1 cellular context compared by ENCODE assay signal in the genomic region with DNA sequence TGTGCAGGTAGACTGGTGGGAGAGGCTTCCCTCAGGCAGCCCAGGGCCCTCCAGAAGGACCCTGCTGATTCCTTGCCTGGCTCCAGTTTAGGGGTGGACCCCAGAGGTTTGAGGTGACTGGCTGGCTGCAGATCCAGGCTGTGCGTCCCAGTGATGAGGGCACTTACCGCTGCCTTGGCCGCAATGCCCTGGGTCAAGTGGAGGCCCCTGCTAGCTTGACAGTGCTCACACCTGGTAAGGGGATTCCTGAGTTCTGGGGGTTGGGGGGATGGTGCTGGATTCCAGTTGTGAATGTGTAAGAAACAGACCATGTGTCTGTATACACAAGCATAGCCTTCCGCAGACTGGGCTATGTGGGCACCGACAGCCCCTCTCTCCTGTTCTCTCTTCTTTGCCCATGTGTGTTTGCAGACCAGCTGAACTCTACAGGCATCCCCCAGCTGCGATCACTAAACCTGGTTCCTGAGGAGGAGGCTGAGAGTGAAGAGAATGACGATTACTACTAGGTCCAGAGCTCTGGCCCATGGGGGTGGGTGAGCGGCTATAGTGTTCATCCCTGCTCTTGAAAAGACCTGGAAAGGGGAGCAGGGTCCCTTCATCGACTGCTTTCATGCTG.
TF ChIP-seq lines count a peak whose summit lies in the region.

No MANE protein-coding gene starts in this region.

TF ChIP-seq in HepG2, 621 proteins besides CTCF, POLR2A, EP300 and RAD21:
- no peak for TF ChIP-seq NR2C2 (CRISPR knock-in tag; IDR thresholded peaks at IDR 0.05; ENCODE audit: borderline replicate concordance)
- no peak for TF ChIP-seq ZNF616 (CRISPR knock-in tag; IDR thresholded peaks at IDR 0.05; ENCODE audit: low read depth)
- TF ChIP-seq ZNF264 (CRISPR knock-in tag; IDR thresholded peaks at IDR 0.05): no peak
- TF ChIP-seq KLF9 (CRISPR knock-in tag; IDR thresholded peaks at IDR 0.05; ENCODE audit: low read depth): no peak
- no peak for TF ChIP-seq NCOA5 (CRISPR knock-in tag; IDR thresholded peaks at IDR 0.05)
- no peak for TF ChIP-seq HNRNPK (IDR thresholded peaks at IDR 0.05; ENCODE audit: low read depth, low read length, poor library complexity, severe bottlenecking)
- no peak for TF ChIP-seq ZNF639 (CRISPR knock-in tag; conservative IDR thresholded peaks at IDR 0.05)
- no peak for TF ChIP-seq ZNF737 (CRISPR knock-in tag; IDR thresholded peaks at IDR 0.05; ENCODE audit: borderline replicate concordance)
- TF ChIP-seq AGO2 (optimal IDR thresholded peaks at IDR 0.05; ENCODE audit: low read depth, low read length): peak; percentile 57
- TF ChIP-seq ZNF296 (CRISPR knock-in tag; conservative IDR thresholded peaks at IDR 0.05): no peak
- TF ChIP-seq CREBL2 (CRISPR knock-in tag; IDR thresholded peaks at IDR 0.05; ENCODE audit: borderline replicate concordance): no peak
- TF ChIP-seq LCORL (IDR thresholded peaks at IDR 0.05): no peak
- peak; percentile 11; the same call in 1 of the 2 replicates for TF ChIP-seq LCORL (CRISPR knock-in tag; IDR thresholded peaks at IDR 0.05)
- TF ChIP-seq, protein P1, sequence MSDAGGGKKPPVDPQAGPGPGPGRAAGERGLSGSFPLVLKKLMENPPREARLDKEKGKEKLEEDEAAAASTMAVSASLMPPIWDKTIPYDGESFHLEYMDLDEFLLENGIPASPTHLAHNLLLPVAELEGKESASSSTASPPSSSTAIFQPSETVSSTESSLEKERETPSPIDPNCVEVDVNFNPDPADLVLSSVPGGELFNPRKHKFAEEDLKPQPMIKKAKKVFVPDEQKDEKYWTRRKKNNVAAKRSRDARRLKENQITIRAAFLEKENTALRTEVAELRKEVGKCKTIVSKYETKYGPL (CRISPR knock-in tag; IDR thresholded peaks at IDR 0.05): no peak
- 0 out of 2 replicates have a peak, but pooled peaks have one; percentile 28 for TF ChIP-seq TARDBP (CRISPR knock-in tag; IDR thresholded peaks at IDR 0.05)
- TF ChIP-seq ZNF343 (CRISPR knock-in tag; IDR thresholded peaks at IDR 0.05): 0 out of 2 replicates have a peak, but pooled peaks have one; percentile 19
- 0 out of 2 replicates have a peak, but pooled peaks have one; percentile 30 for TF ChIP-seq ZNF776 (CRISPR knock-in tag; IDR thresholded peaks at IDR 0.05)
- TF ChIP-seq, protein P2, sequence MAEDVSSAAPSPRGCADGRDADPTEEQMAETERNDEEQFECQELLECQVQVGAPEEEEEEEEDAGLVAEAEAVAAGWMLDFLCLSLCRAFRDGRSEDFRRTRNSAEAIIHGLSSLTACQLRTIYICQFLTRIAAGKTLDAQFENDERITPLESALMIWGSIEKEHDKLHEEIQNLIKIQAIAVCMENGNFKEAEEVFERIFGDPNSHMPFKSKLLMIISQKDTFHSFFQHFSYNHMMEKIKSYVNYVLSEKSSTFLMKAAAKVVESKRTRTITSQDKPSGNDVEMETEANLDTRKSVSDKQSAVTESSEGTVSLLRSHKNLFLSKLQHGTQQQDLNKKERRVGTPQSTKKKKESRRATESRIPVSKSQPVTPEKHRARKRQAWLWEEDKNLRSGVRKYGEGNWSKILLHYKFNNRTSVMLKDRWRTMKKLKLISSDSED (CRISPR knock-in tag; IDR thresholded peaks at IDR 0.05): 0 out of 2 replicates have a peak, but pooled peaks have one; percentile 8
- no peak for TF ChIP-seq ZNF496 (CRISPR knock-in tag; IDR thresholded peaks at IDR 0.05; ENCODE audit: insufficient replicate concordance)
- no peak for TF ChIP-seq ZNF557 (CRISPR knock-in tag; IDR thresholded peaks at IDR 0.05)
- TF ChIP-seq, protein P3, sequence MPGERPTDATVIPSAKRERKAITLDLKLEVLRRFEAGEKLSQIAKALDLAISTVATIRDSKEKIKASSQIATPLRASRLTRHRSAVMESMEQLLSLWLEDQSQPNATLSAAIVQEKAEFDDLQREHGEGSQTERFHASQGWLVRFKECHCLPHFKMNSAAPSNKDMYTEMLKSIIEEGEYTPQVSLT (CRISPR knock-in tag; IDR thresholded peaks at IDR 0.05; ENCODE audit: borderline replicate concordance, low read depth): no peak
- no peak for TF ChIP-seq CBX2 (IDR thresholded peaks at IDR 0.05; ENCODE audit: low read depth, low read length)
- no peak for TF ChIP-seq CBX2 (CRISPR knock-in tag; IDR thresholded peaks at IDR 0.05; ENCODE audit: low read depth)
- TF ChIP-seq ONECUT2 (CRISPR knock-in tag; IDR thresholded peaks at IDR 0.05): no peak
- TF ChIP-seq, protein P4, sequence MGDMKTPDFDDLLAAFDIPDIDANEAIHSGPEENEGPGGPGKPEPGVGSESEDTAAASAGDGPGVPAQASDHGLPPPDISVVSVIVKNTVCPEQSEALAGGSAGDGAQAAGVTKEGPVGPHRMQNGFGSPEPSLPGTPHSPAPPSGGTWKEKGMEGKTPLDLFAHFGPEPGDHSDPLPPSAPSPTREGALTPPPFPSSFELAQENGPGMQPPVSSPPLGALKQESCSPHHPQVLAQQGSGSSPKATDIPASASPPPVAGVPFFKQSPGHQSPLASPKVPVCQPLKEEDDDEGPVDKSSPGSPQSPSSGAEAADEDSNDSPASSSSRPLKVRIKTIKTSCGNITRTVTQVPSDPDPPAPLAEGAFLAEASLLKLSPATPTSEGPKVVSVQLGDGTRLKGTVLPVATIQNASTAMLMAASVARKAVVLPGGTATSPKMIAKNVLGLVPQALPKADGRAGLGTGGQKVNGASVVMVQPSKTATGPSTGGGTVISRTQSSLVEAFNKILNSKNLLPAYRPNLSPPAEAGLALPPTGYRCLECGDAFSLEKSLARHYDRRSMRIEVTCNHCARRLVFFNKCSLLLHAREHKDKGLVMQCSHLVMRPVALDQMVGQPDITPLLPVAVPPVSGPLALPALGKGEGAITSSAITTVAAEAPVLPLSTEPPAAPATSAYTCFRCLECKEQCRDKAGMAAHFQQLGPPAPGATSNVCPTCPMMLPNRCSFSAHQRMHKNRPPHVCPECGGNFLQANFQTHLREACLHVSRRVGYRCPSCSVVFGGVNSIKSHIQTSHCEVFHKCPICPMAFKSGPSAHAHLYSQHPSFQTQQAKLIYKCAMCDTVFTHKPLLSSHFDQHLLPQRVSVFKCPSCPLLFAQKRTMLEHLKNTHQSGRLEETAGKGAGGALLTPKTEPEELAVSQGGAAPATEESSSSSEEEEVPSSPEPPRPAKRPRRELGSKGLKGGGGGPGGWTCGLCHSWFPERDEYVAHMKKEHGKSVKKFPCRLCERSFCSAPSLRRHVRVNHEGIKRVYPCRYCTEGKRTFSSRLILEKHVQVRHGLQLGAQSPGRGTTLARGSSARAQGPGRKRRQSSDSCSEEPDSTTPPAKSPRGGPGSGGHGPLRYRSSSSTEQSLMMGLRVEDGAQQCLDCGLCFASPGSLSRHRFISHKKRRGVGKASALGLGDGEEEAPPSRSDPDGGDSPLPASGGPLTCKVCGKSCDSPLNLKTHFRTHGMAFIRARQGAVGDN (CRISPR knock-in tag; IDR thresholded peaks at IDR 0.05): peak; percentile 47
- no peak for TF ChIP-seq ZNF234 (CRISPR knock-in tag; conservative IDR thresholded peaks at IDR 0.05)
- TF ChIP-seq SRSF4 (IDR thresholded peaks at IDR 0.05; ENCODE audit: low read depth, low read length, poor library complexity, severe bottlenecking): no peak
- TF ChIP-seq PHB2 (IDR thresholded peaks at IDR 0.05; ENCODE audit: partially characterized antibody): no peak
- no peak for TF ChIP-seq ZNF354B (CRISPR knock-in tag; IDR thresholded peaks at IDR 0.05)
- no peak for TF ChIP-seq GATAD2A (CRISPR knock-in tag; IDR thresholded peaks at IDR 0.05)
- TF ChIP-seq PCBP2 (optimal IDR thresholded peaks at IDR 0.05; ENCODE audit: low read depth, low read length, poor library complexity, severe bottlenecking): no peak
- no peak for TF ChIP-seq ZNF44 (CRISPR knock-in tag; IDR thresholded peaks at IDR 0.05)
- TF ChIP-seq EEA1 (CRISPR knock-in tag; IDR thresholded peaks at IDR 0.05; ENCODE audit: borderline replicate concordance): no peak
- TF ChIP-seq ZNF282 (IDR thresholded peaks at IDR 0.05; ENCODE audit: partially characterized antibody): no peak
- TF ChIP-seq ZNF33A (CRISPR knock-in tag; IDR thresholded peaks at IDR 0.05; ENCODE audit: borderline replicate concordance): no peak
- no peak for TF ChIP-seq PRPF4 (IDR thresholded peaks at IDR 0.05; ENCODE audit: low read depth, low read length, poor library complexity, severe bottlenecking)
- no peak for TF ChIP-seq LRRFIP1 (CRISPR knock-in tag; conservative IDR thresholded peaks at IDR 0.05)
